Comparison of ENCODE assay signal across 13 cellular contexts in the genomic region with DNA sequence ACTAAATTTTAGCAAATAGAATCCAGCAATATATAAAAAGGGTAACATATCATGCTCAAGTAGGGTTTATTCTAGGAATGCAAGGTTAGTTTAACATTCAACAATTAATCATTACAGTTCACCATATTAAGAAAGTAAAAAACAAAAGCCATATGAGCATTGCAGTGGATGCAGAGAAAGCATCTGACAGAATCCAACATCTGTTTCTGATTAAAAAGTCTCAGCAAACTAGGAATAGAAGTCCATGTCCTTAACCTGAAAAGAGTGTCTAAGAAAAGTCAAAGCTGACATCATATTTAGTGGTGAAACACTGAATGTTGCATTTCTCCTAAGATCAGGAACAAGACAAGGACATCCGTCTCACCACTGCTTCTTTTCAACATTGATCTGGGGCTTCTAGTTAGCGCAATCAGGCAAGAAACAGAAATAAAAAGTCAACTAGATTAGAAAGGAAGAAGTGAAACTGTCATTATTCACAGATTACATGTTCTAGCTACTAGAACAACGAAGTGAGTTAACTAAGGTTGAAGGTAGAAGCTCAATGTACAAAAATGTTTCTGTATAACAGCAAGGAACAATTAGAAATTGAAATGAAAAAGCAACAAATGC. TPM values are rescaled to one million over a fixed set of nuclear protein-coding genes. Genes with fewer than 3 reads are reported as not detected.
DNase-seq lines count a peak whose midpoint lies in the region; ATAC-seq lines count a peak whose summit lies in the region.
"Had no signal": no experiment of that assay in that cellular context is flagged by ENCODE, and none has a peak within 500 bp of the region (broad histone marks: within the 10 kb centered on the region; RNA-seq: fewer than 3 reads in every experiment).

No MANE protein-coding gene starts in this region.

- intact Hi-C loops in left ventricle myocardium superior (cut with micrococcal nuclease) = no loop called here

- peak; percentile 66 for DNase-seq in fibroblast of peridontal ligament (ENCODE audit: extremely low read depth)
- no peak for DNase-seq in central memory CD4-positive, alpha-beta T cell
- no peak for DNase-seq in left ventricle myocardium superior
- DNase-seq: activated T-cell treated with anti-CD3 and anti-CD28 coated beads, Interleukin-2, amount 50 U/mL, for 1 hour; KG1; NCI-H446; spleen; stimulated activated naive CD4-positive, alpha-beta T cell had no signal

- peak; percentile 73 for ATAC-seq in GM18520 (IDR thresholded peaks at IDR 0.05; ENCODE audit: unreplicated experiment)
- peak; percentile 79 for ATAC-seq in GM21825 (IDR thresholded peaks at IDR 0.05; ENCODE audit: unreplicated experiment)
- ATAC-seq in HG03469 (IDR thresholded peaks at IDR 0.05; ENCODE audit: unreplicated experiment) = peak; percentile 71
- ATAC-seq in HG03196 (IDR thresholded peaks at IDR 0.05; ENCODE audit: unreplicated experiment) = no peak
- ATAC-seq in HG03520 (IDR thresholded peaks at IDR 0.05; ENCODE audit: unreplicated experiment) = no peak
- ATAC-seq in left ventricle myocardium superior = no peak

RNA-seq across cellular contexts. Expression of a gene that starts 49.3 kb away (rescaled TPM):
- 52.3 TPM for total RNA-seq in left ventricle myocardium superior

Comparison
In these comparisons a context has a peak if more than half of its experiments do, and no peak if none do; other contexts are left out.
1. ATAC-seq: peak in GM18520 (single experiment), GM21825 (single experiment) and HG03469 (single experiment); none in HG03196 (single experiment), HG03520 (single experiment) and left ventricle myocardium superior (single experiment).